ENCODE assay signal across 14 cellular contexts in the genomic region with DNA sequence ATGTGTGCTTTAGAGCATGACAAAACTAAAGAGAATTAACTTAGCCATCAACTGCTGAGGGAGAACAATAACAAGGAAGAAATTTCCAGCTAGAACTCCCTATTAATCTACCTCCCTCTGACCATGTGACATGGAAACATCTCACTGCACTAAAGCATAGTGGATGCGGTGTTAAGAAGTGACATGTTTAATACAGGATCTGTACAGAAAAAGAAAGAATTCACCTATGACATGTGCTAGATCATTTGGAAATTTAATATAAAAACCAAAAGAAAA.
A peak's percentile ranks its signal among the peaks of the same experiment; 100 is the strongest.
DNase-seq lines count a peak whose midpoint lies in the region; ATAC-seq, FAIRE-seq and TF ChIP-seq lines count a peak whose summit lies in the region.
"Had no signal": no experiment of that assay in that cellular context is flagged by ENCODE, and none has a peak within 500 bp of the region (broad histone marks: within the 10 kb centered on the region; RNA-seq: fewer than 3 reads in every experiment).

No MANE protein-coding gene starts in this region.

- no peaks in the 10 kb centered on the region for H3K9me3 ChIP-seq in neuron (ENCODE audit: low read length)
- H3K9me3 ChIP-seq: A549 had no signal

- peak overlapping the region; percentile 8 for H2AFZ ChIP-seq in neuron (ENCODE audit: low read depth, low read length)

- no peak for DNase-seq in D721Med (ENCODE audit: insufficient read length, low spot score)
- peak; percentile 39 for DNase-seq in epithelial cell of proximal tubule (ENCODE audit: low read depth)
- DNase-seq in NCI-H146 treated with DMSO at 0.1 percent for 48 hours (lab: John Stamatoyannopoulos, UW; ENCODE audit: unreplicated experiment): no peak
- DNase-seq in HT-29 (ENCODE audit: low spot score): no peak
- DNase-seq: CD4-positive, alpha-beta T cell; DND-41; GF-D8; KG1; NCI-H2171; SIG-M5 had no signal

- no peaks in the 10 kb centered on the region for H3K27me3 ChIP-seq in neuron (ENCODE audit: insufficient read depth, low read length)

- peak overlapping the region; percentile 35 for H3K4me3 ChIP-seq in epithelial cell of proximal tubule (ENCODE audit: low read depth, low read length)
- no peak overlapping the region for H3K4me3 ChIP-seq in neuron (ENCODE audit: low read length)
- H3K4me3 ChIP-seq: A549 had no signal

- peak; percentile 51 for FAIRE-seq in D721Med (lab: Jason Lieb, UNC)
- FAIRE-seq: A549 had no signal

- peak; percentile 11 for ATAC-seq in HG03196 (IDR thresholded peaks at IDR 0.05; ENCODE audit: unreplicated experiment)
- ATAC-seq in GM18867 (IDR thresholded peaks at IDR 0.05; ENCODE audit: unreplicated experiment): no peak
- ATAC-seq: A549 had no signal

- H3K36me3 ChIP-seq in neuron (ENCODE audit: insufficient read depth, low read length): no peaks in the 10 kb centered on the region

- TF ChIP-seq CTCF in D721Med (IDR thresholded peaks at IDR 0.05; ENCODE audit: insufficient read depth, missing control alignments) (no peak), epithelial cell of proximal tubule (conservative IDR thresholded peaks at IDR 0.05; ENCODE audit: low read depth, low read length) (no peak)

- peaks cover 9% of the 10 kb centered on the region for H3K4me1 ChIP-seq in neuron (ENCODE audit: insufficient read depth, low read length)
- H3K4me1 ChIP-seq: A549 had no signal
